Comparison of ENCODE assay signal across 17 cellular contexts in genomic region chr6:145026267-145026679, GRCh38.
"Had no signal": no experiment of that assay in that cellular context is flagged by ENCODE, and none has a peak within 500 bp of the region (broad histone marks: within the 10 kb centered on the region; RNA-seq: fewer than 3 reads in every experiment).

No MANE protein-coding gene starts in this region.

- H3K27ac ChIP-seq: colonic mucosa, esophagus squamous epithelium, gastroesophageal sphincter, left ventricle myocardium inferior, neutrophil had no signal

- H3K36me3 ChIP-seq: colonic mucosa, esophagus squamous epithelium, gastroesophageal sphincter, left ventricle myocardium inferior, neutrophil had no signal

- H3K27me3 ChIP-seq: colonic mucosa, esophagus squamous epithelium, gastroesophageal sphincter, neutrophil had no signal

- FAIRE-seq: small intestine had no signal

- H3K9me3 ChIP-seq: colonic mucosa, esophagus squamous epithelium, gastroesophageal sphincter, left ventricle myocardium inferior, neutrophil had no signal

- DNase-seq: colonic mucosa; dermis blood vessel endothelial cell; esophagus squamous epithelium; foreskin fibroblast; glutamatergic neuron; islet precursor cell; left ventricle myocardium inferior; mesenchymal stem cell; naive thymus-derived CD8-positive, alpha-beta T cell; posterior cingulate gyrus; small intestine; stimulated activated CD4-positive, alpha-beta T cell treated with anti-CD3 and anti-CD28 coated beads, Interleukin-12 subunit alpha, Interleukin-12 subunit beta, amount 100 ng/mL, for 4 hours; stimulated activated naive CD4-positive, alpha-beta T cell treated with Interleukin-2 at 50 U/mL for 16 hours; trophoblast cell had no signal

- ATAC-seq: gastroesophageal sphincter; naive thymus-derived CD8-positive, alpha-beta T cell had no signal

- H3K4me3 ChIP-seq: colonic mucosa, esophagus squamous epithelium, gastroesophageal sphincter, left ventricle myocardium inferior, lung had no signal

- H3K4me1 ChIP-seq: colonic mucosa, esophagus squamous epithelium, gastroesophageal sphincter had no signal
